In the genomic region with DNA sequence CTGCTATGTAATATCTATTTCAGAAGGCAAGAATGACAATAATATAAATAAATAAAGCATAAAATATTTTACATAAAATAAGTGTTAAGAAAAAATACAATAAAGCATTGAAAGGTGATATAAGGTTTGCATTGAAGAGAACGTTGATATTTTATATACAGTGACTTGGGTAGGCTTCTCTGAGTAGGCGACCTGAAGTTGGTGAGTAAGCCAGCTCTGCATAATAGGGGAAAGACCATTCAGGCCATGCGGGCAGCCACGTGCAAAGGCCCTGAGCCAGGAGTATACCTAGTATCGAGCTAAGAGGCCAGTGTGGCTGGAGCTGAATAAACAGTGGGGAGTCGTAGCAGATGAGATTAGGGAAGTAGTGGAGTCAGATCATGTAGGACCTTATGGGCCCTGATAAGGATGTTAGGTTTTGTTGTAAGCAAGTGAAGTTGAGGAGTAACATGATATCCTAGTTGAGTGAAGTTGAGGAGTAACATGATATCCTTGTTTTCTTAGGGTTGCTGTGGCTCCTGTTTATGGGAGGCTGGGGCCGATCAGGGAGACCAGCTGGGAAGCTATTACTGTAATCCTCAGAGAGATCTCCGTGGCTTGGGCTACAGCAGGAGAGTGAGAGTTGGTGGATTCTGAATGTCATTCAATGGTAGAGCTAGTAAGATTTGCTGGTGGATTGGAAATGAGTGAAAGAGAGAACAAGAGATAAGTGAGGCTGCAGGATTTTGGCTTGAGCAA, we compare ENCODE assay signal across 1 cellular context.
TF ChIP-seq lines count a peak whose summit lies in the region.

No MANE protein-coding gene starts in this region.

TF ChIP-seq in K562, 482 proteins besides CTCF, POLR2A, EP300 and RAD21 (continued from another document and continues in another):
- TF ChIP-seq, protein P1, sequence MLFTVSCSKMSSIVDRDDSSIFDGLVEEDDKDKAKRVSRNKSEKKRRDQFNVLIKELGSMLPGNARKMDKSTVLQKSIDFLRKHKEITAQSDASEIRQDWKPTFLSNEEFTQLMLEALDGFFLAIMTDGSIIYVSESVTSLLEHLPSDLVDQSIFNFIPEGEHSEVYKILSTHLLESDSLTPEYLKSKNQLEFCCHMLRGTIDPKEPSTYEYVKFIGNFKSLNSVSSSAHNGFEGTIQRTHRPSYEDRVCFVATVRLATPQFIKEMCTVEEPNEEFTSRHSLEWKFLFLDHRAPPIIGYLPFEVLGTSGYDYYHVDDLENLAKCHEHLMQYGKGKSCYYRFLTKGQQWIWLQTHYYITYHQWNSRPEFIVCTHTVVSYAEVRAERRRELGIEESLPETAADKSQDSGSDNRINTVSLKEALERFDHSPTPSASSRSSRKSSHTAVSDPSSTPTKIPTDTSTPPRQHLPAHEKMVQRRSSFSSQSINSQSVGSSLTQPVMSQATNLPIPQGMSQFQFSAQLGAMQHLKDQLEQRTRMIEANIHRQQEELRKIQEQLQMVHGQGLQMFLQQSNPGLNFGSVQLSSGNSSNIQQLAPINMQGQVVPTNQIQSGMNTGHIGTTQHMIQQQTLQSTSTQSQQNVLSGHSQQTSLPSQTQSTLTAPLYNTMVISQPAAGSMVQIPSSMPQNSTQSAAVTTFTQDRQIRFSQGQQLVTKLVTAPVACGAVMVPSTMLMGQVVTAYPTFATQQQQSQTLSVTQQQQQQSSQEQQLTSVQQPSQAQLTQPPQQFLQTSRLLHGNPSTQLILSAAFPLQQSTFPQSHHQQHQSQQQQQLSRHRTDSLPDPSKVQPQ (CRISPR knock-in tag; IDR thresholded peaks at IDR 0.05; ENCODE audit: borderline replicate concordance) = peak; percentile 96
- TF ChIP-seq, protein P2, sequence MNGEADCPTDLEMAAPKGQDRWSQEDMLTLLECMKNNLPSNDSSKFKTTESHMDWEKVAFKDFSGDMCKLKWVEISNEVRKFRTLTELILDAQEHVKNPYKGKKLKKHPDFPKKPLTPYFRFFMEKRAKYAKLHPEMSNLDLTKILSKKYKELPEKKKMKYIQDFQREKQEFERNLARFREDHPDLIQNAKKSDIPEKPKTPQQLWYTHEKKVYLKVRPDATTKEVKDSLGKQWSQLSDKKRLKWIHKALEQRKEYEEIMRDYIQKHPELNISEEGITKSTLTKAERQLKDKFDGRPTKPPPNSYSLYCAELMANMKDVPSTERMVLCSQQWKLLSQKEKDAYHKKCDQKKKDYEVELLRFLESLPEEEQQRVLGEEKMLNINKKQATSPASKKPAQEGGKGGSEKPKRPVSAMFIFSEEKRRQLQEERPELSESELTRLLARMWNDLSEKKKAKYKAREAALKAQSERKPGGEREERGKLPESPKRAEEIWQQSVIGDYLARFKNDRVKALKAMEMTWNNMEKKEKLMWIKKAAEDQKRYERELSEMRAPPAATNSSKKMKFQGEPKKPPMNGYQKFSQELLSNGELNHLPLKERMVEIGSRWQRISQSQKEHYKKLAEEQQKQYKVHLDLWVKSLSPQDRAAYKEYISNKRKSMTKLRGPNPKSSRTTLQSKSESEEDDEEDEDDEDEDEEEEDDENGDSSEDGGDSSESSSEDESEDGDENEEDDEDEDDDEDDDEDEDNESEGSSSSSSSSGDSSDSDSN (IDR thresholded peaks at IDR 0.05; ENCODE audit: borderline replicate concordance in 1 of 2, low read depth in 2 of 2, low read length in 2 of 2) = peak in 1 of 2 experiments; percentile 86; a peak in 3 of 4 replicates
- TF ChIP-seq, protein P3, sequence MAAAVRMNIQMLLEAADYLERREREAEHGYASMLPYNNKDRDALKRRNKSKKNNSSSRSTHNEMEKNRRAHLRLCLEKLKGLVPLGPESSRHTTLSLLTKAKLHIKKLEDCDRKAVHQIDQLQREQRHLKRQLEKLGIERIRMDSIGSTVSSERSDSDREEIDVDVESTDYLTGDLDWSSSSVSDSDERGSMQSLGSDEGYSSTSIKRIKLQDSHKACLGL (CRISPR knock-in tag; IDR thresholded peaks at IDR 0.05; ENCODE audit: borderline replicate concordance, poor library complexity, severe bottlenecking) = peak; percentile 73
- TF ChIP-seq GABPB2 (CRISPR knock-in tag; conservative IDR thresholded peaks at IDR 0.05) = no peak
- TF ChIP-seq, protein P4, sequence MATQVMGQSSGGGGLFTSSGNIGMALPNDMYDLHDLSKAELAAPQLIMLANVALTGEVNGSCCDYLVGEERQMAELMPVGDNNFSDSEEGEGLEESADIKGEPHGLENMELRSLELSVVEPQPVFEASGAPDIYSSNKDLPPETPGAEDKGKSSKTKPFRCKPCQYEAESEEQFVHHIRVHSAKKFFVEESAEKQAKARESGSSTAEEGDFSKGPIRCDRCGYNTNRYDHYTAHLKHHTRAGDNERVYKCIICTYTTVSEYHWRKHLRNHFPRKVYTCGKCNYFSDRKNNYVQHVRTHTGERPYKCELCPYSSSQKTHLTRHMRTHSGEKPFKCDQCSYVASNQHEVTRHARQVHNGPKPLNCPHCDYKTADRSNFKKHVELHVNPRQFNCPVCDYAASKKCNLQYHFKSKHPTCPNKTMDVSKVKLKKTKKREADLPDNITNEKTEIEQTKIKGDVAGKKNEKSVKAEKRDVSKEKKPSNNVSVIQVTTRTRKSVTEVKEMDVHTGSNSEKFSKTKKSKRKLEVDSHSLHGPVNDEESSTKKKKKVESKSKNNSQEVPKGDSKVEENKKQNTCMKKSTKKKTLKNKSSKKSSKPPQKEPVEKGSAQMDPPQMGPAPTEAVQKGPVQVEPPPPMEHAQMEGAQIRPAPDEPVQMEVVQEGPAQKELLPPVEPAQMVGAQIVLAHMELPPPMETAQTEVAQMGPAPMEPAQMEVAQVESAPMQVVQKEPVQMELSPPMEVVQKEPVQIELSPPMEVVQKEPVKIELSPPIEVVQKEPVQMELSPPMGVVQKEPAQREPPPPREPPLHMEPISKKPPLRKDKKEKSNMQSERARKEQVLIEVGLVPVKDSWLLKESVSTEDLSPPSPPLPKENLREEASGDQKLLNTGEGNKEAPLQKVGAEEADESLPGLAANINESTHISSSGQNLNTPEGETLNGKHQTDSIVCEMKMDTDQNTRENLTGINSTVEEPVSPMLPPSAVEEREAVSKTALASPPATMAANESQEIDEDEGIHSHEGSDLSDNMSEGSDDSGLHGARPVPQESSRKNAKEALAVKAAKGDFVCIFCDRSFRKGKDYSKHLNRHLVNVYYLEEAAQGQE (CRISPR knock-in tag; IDR thresholded peaks at IDR 0.05; ENCODE audit: low read depth) = no peak
- no peak for TF ChIP-seq CBX8 (IDR thresholded peaks at IDR 0.05; ENCODE audit: borderline replicate concordance, extremely low read depth, low read depth, low read length, poor library complexity, severe bottlenecking)
- TF ChIP-seq RREB1 (CRISPR knock-in tag; IDR thresholded peaks at IDR 0.05) = no peak
- peak; percentile 83 for TF ChIP-seq BRD9 (IDR thresholded peaks at IDR 0.05; ENCODE audit: low read depth, partially characterized antibody)
- TF ChIP-seq HDAC8 (tag; IDR thresholded peaks at IDR 0.05) = no peak
- no peak for TF ChIP-seq ZNF561 (CRISPR knock-in tag; conservative IDR thresholded peaks at IDR 0.05)
- TF ChIP-seq ZC3H8 (IDR thresholded peaks at IDR 0.05) = no peak
- no peak for TF ChIP-seq JUNB (CRISPR knock-in tag; conservative IDR thresholded peaks at IDR 0.05)
- peak; percentile 93 for TF ChIP-seq PHB2 (IDR thresholded peaks at IDR 0.05; ENCODE audit: low read depth)
- TF ChIP-seq NR2C1 (IDR thresholded peaks at IDR 0.05) = peak; percentile 47
- peak; percentile 69 for TF ChIP-seq NR2C1 (tag; IDR thresholded peaks at IDR 0.05)
- TF ChIP-seq ZNF408 (CRISPR knock-in tag; IDR thresholded peaks at IDR 0.05; ENCODE audit: low read depth) = no peak
- TF ChIP-seq SAFB2 (IDR thresholded peaks at IDR 0.05; ENCODE audit: borderline replicate concordance, low read depth, low read length, severe bottlenecking) = no peak
- TF ChIP-seq PRPF4 (IDR thresholded peaks at IDR 0.05; ENCODE audit: insufficient read depth, low read depth, low read length, poor library complexity, severe bottlenecking) = no peak
- TF ChIP-seq JUN (IDR thresholded peaks at IDR 0.05; ENCODE audit: borderline replicate concordance, low read depth, low read length) = peak; percentile 77; the same call in 1 of the 2 replicates
- TF ChIP-seq JUN (CRISPR knock-in tag; IDR thresholded peaks at IDR 0.05; ENCODE audit: borderline replicate concordance) = no peak
- TF ChIP-seq MYNN (IDR thresholded peaks at IDR 0.05) = peak; percentile 91
- TF ChIP-seq MYNN (CRISPR knock-in tag; IDR thresholded peaks at IDR 0.05) = no peak
- no peak for TF ChIP-seq ZNF143 (CRISPR knock-in tag; IDR thresholded peaks at IDR 0.05)
- TF ChIP-seq MCM3 (IDR thresholded peaks at IDR 0.05) = no peak
- TF ChIP-seq GATAD2B (IDR thresholded peaks at IDR 0.05; ENCODE audit: borderline replicate concordance) = peak; percentile 85
- TF ChIP-seq, protein P5, sequence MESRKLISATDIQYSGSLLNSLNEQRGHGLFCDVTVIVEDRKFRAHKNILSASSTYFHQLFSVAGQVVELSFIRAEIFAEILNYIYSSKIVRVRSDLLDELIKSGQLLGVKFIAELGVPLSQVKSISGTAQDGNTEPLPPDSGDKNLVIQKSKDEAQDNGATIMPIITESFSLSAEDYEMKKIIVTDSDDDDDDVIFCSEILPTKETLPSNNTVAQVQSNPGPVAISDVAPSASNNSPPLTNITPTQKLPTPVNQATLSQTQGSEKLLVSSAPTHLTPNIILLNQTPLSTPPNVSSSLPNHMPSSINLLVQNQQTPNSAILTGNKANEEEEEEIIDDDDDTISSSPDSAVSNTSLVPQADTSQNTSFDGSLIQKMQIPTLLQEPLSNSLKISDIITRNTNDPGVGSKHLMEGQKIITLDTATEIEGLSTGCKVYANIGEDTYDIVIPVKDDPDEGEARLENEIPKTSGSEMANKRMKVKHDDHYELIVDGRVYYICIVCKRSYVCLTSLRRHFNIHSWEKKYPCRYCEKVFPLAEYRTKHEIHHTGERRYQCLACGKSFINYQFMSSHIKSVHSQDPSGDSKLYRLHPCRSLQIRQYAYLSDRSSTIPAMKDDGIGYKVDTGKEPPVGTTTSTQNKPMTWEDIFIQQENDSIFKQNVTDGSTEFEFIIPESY (CRISPR knock-in tag; IDR thresholded peaks at IDR 0.05) = peak; percentile 87
